ENCODE assay signal across 1 cellular context in the genomic region with DNA sequence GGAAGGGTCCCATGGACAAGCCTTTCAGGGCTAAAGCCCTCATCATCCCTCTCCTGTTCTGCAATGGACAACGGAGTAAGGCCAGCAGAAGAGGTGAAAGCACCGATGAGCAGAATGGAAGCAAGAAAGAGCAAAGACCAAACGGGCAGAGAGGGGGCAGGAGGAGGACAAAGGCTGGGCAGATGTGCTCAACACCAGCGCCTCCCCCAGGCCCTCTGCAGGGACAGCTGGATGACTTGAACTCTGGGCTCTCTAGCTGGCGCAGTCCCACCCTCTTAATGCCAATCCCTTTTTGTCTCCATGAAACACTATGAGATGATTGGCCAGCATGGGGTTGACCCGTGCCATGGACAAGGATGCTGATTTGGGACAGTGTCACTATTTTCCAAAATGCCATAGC.
TF ChIP-seq lines count a peak whose summit lies in the region.

No MANE protein-coding gene starts in this region.

TF ChIP-seq in GM23338, 12 proteins besides CTCF, POLR2A, EP300 and RAD21 (continued from another document):
- TF ChIP-seq, protein P1, sequence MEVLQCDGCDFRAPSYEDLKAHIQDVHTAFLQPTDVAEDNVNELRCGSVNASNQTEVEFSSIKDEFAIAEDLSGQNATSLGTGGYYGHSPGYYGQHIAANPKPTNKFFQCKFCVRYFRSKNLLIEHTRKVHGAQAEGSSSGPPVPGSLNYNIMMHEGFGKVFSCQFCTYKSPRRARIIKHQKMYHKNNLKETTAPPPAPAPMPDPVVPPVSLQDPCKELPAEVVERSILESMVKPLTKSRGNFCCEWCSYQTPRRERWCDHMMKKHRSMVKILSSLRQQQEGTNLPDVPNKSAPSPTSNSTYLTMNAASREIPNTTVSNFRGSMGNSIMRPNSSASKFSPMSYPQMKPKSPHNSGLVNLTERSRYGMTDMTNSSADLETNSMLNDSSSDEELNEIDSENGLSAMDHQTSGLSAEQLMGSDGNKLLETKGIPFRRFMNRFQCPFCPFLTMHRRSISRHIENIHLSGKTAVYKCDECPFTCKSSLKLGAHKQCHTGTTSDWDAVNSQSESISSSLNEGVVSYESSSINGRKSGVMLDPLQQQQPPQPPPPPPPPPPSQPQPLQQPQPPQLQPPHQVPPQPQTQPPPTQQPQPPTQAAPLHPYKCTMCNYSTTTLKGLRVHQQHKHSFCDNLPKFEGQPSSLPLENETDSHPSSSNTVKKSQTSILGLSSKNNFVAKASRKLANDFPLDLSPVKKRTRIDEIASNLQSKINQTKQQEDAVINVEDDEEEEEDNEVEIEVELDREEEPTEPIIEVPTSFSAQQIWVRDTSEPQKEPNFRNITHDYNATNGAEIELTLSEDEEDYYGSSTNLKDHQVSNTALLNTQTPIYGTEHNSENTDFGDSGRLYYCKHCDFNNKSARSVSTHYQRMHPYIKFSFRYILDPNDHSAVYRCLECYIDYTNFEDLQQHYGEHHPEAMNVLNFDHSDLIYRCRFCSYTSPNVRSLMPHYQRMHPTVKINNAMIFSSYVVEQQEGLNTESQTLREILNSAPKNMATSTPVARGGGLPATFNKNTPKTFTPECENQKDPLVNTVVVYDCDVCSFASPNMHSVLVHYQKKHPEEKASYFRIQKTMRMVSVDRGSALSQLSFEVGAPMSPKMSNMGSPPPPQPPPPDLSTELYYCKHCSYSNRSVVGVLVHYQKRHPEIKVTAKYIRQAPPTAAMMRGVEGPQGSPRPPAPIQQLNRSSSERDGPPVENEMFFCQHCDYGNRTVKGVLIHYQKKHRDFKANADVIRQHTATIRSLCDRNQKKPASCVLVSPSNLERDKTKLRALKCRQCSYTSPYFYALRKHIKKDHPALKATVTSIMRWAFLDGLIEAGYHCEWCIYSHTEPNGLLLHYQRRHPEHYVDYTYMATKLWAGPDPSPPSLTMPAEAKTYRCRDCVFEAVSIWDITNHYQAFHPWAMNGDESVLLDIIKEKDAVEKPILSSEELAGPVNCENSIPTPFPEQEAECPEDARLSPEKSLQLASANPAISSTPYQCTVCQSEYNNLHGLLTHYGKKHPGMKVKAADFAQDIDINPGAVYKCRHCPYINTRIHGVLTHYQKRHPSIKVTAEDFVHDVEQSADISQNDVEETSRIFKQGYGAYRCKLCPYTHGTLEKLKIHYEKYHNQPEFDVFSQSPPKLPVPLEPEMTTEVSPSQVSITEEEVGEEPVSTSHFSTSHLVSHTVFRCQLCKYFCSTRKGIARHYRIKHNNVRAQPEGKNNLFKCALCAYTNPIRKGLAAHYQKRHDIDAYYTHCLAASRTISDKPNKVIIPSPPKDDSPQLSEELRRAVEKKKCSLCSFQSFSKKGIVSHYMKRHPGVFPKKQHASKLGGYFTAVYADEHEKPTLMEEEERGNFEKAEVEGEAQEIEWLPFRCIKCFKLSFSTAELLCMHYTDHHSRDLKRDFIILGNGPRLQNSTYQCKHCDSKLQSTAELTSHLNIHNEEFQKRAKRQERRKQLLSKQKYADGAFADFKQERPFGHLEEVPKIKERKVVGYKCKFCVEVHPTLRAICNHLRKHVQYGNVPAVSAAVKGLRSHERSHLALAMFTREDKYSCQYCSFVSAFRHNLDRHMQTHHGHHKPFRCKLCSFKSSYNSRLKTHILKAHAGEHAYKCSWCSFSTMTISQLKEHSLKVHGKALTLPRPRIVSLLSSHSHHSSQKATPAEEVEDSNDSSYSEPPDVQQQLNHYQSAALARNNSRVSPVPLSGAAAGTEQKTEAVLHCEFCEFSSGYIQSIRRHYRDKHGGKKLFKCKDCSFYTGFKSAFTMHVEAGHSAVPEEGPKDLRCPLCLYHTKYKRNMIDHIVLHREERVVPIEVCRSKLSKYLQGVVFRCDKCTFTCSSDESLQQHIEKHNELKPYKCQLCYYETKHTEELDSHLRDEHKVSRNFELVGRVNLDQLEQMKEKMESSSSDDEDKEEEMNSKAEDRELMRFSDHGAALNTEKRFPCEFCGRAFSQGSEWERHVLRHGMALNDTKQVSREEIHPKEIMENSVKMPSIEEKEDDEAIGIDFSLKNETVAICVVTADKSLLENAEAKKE (CRISPR knock-in tag; IDR thresholded peaks at IDR 0.05): no peak
- TF ChIP-seq EZH2phosphoT487 (IDR thresholded peaks at IDR 0.05; ENCODE audit: unreplicated experiment) (no peak), STAT1 (IDR thresholded peaks at IDR 0.05; ENCODE audit: unreplicated experiment) (no peak), NANOG (IDR thresholded peaks at IDR 0.05; ENCODE audit: borderline replicate concordance) (no peak), CREB1 (CRISPR knock-in tag; IDR thresholded peaks at IDR 0.05; ENCODE audit: low read depth) (no peak), ZNF331 (CRISPR knock-in tag; IDR thresholded peaks at IDR 0.05; ENCODE audit: low read depth) (no peak), EZH2 (IDR thresholded peaks at IDR 0.05; ENCODE audit: low read depth, unreplicated experiment) (no peak), ZNF114 (CRISPR knock-in tag; IDR thresholded peaks at IDR 0.05) (no peak), JUNB (IDR thresholded peaks at IDR 0.05; ENCODE audit: unreplicated experiment) (no peak)
- TF ChIP-seq, protein P2, sequence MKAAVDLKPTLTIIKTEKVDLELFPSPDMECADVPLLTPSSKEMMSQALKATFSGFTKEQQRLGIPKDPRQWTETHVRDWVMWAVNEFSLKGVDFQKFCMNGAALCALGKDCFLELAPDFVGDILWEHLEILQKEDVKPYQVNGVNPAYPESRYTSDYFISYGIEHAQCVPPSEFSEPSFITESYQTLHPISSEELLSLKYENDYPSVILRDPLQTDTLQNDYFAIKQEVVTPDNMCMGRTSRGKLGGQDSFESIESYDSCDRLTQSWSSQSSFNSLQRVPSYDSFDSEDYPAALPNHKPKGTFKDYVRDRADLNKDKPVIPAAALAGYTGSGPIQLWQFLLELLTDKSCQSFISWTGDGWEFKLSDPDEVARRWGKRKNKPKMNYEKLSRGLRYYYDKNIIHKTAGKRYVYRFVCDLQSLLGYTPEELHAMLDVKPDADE (IDR thresholded peaks at IDR 0.05): no peak
- TF ChIP-seq, protein P3, sequence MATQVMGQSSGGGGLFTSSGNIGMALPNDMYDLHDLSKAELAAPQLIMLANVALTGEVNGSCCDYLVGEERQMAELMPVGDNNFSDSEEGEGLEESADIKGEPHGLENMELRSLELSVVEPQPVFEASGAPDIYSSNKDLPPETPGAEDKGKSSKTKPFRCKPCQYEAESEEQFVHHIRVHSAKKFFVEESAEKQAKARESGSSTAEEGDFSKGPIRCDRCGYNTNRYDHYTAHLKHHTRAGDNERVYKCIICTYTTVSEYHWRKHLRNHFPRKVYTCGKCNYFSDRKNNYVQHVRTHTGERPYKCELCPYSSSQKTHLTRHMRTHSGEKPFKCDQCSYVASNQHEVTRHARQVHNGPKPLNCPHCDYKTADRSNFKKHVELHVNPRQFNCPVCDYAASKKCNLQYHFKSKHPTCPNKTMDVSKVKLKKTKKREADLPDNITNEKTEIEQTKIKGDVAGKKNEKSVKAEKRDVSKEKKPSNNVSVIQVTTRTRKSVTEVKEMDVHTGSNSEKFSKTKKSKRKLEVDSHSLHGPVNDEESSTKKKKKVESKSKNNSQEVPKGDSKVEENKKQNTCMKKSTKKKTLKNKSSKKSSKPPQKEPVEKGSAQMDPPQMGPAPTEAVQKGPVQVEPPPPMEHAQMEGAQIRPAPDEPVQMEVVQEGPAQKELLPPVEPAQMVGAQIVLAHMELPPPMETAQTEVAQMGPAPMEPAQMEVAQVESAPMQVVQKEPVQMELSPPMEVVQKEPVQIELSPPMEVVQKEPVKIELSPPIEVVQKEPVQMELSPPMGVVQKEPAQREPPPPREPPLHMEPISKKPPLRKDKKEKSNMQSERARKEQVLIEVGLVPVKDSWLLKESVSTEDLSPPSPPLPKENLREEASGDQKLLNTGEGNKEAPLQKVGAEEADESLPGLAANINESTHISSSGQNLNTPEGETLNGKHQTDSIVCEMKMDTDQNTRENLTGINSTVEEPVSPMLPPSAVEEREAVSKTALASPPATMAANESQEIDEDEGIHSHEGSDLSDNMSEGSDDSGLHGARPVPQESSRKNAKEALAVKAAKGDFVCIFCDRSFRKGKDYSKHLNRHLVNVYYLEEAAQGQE (IDR thresholded peaks at IDR 0.05; ENCODE audit: unreplicated experiment): no peak
